In the genomic region with DNA sequence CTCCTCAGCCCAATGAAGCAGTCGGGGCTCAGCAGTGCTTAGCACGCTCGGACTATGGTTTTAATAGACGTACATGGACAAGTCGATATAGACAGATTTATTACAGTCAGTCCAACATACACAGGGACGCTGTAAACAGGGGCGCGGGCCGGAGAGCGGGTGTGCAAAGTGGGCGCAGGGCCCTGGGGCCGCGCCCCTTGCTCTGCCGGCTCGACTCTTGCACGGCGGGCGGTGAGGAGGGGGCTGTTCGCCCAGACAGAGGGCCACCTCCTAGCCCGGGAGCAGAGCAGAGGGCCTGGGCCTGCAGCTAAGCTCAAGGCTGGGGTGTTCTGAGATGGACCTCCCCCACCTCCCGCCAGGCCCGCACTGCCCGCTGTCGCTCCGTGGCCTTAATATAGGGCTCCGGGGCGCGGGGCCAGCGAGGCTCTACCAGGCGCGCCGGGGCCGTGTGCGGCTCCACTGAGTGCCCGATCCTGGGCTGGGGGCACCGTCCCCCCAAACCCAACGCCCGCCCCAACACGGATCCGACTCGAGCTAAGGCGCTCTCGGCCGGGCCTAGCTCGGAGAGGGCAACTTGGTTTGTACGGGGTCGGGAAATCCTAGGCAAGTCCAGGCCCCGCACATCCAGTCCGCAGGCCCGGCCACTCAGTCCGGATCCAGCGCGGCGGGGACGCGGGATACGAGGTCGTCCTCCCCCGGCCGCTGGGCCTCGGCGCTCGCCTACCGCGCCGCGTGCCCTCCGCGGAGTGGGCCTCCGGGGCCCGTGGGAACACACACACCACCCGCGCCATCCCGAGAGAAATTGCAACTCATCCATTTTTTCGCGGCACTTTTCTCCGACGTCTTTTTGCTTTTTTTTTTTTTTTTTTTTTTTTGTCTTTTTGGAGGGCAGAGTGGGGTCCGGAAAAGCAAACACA, we compare ENCODE assay signal across 2 cellular contexts.
TF ChIP-seq lines count a peak whose summit lies in the region.

No MANE protein-coding gene starts in this region.

TF ChIP-seq in HepG2, 621 proteins besides CTCF, POLR2A, EP300 and RAD21:
- TF ChIP-seq AGO2 (optimal IDR thresholded peaks at IDR 0.05; ENCODE audit: low read depth, low read length) (peak; percentile 86), SRF (IDR thresholded peaks at IDR 0.05; ENCODE audit: low read depth, low read length) (no peak), RBFOX2 (IDR thresholded peaks at IDR 0.05; ENCODE audit: low read depth, low read length) (peak; percentile 53; the same call in 1 of the 2 replicates)

TF ChIP-seq in H1, 55 proteins besides CTCF, POLR2A, EP300 and RAD21:
- peak; percentile 93 for TF ChIP-seq RNF2 (IDR thresholded peaks at IDR 0.05; ENCODE audit: borderline replicate concordance, low read depth, low read length, missing control alignments, poor library complexity, severe bottlenecking)
- no peak for TF ChIP-seq GTF2F1 (IDR thresholded peaks at IDR 0.05; ENCODE audit: borderline replicate concordance, low read depth, low read length)
- TF ChIP-seq SUZ12 (IDR thresholded peaks at IDR 0.05; ENCODE audit: low read length) = peak; percentile 97
- peak; percentile 72; the same call in 1 of the 2 replicates for TF ChIP-seq CBX8 (IDR thresholded peaks at IDR 0.05; ENCODE audit: borderline replicate concordance, low read depth, low read length)
- peak; percentile 98 for TF ChIP-seq EZH2 (IDR thresholded peaks at IDR 0.05; ENCODE audit: low read depth, low read length, severe bottlenecking)
- TF ChIP-seq ATF3 (IDR thresholded peaks at IDR 0.05; ENCODE audit: insufficient read depth, low read depth, low read length) = no peak
- no peak for TF ChIP-seq JUN (IDR thresholded peaks at IDR 0.05; ENCODE audit: low read depth, low read length)
